7 cellular contexts compared by ENCODE assay signal in the genomic region with DNA sequence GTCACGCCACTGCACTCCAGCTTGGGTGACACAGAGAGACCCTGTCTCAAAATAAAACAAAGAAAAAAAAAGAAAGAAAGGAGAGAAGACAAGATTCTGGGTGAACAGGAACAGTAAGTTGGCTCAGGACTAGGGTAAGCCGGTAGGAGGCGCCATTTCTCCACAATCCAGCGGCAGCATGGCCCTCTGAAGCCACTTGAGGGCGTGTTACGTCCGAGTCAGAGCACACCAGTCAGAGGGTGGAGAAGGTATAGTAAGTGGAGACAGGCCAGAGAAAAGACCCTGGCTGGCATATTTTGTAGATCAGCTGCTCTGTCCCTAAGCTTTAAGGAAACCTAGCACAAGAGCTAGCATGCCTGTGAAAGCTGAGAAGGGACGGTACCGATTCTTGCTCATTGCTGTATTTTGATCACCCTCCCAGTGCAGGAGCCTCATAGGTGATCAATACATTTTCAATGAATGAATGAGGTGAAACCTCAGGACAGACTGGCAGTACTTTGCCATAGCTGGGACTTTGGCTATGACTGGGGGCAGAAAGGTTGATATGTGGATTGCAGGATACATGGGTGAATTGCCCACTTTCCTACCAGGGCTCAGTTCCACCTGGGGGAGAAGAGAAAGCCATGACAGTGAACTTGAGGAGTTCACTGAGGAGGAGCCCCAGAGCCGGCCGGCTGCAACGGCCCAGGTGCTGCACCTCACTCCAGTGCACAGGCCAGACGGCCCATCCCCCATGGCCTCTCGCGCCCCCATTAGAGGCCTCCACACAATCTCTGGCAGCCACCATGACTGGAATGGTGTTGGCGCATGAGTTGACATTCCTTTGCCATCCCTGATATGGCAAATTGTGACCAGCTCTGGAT. TPM values are rescaled to one million over a fixed set of nuclear protein-coding genes. Genes with fewer than 3 reads are reported as not detected.
DNase-seq lines count a peak whose midpoint lies in the region; ATAC-seq and TF ChIP-seq lines count a peak whose summit lies in the region.

No MANE protein-coding gene starts in this region.

- peak; percentile 100 for TF ChIP-seq CTCF in GM13976 (IDR thresholded peaks at IDR 0.05; ENCODE audit: borderline replicate concordance, control extremely low read depth, extremely low read depth, insufficient read depth, missing control alignments)
- TF ChIP-seq CTCF in liver (IDR thresholded peaks at IDR 0.05; ENCODE audit: low read depth, low read length, missing input control), result peak; percentile 94

- H3K4me1 ChIP-seq in liver (ENCODE audit: control insufficient read depth in 4 of 4, insufficient read depth in 4 of 4, low read length in 3 of 4), result no peaks in the 10 kb centered on the region

- no peak overlapping the region for H3K9ac ChIP-seq in liver (ENCODE audit: low read depth in 1 of 2, low read length in 2 of 2)

- no peaks in the 10 kb centered on the region for H3K9me3 ChIP-seq in liver (ENCODE audit: control insufficient read depth in 4 of 4, low read length in 3 of 4)

- H3K27ac ChIP-seq in liver (ENCODE audit: low read depth in 1 of 2, low read length in 2 of 2), result no peak overlapping the region

- DNase-seq in GM13976 (ENCODE audit: low spot score) (peak; percentile 88), NCI-H510A (lab: John Stamatoyannopoulos, UW) (peak; percentile 76), cerebellum (ENCODE audit: low spot score) (peak; percentile 58)
- peak; percentile 82 for DNase-seq in activated CD4-positive, alpha-beta T cell treated with anti-CD3 and anti-CD28 coated beads for 1 hour
- DNase-seq in stimulated activated CD4-positive, alpha-beta T cell treated with anti-CD3 and anti-CD28 coated beads, TNF-alpha, amount 100 ng/mL, for 4 hours (ENCODE audit: low read depth in 3 of 3), result peak; percentile 77 to 84 (median 79)

- in situ Hi-C loops in GM13976 (cut with MboI; ENCODE audit: low sequenced_read_pairs, unreplicated experiment), result loop anchor here (10.0 kb wide), 1 partner anchor 86 kb away; no protein-coding TSS in a partner anchor

- H3K36me3 ChIP-seq in liver (ENCODE audit: control insufficient read depth in 4 of 4, insufficient read depth in 3 of 4, low read depth in 1 of 4, low read length in 3 of 4), result no peaks in the 10 kb centered on the region

- H3K4me3 ChIP-seq in liver (ENCODE audit: low read depth in 1 of 3, low read length in 3 of 3), result no peak overlapping the region

- ATAC-seq in HG03342 (IDR thresholded peaks at IDR 0.05; ENCODE audit: unreplicated experiment), result peak; percentile 57

- peak; percentile 88 to 89 for TF ChIP-seq RAD21 in liver (IDR thresholded peaks at IDR 0.05)

- 31% methylated on average over 16 of the region's 16 CpGs for WGBS in liver

- H3K27me3 ChIP-seq in liver (ENCODE audit: control insufficient read depth in 4 of 4, insufficient read depth in 4 of 4, low read length in 3 of 4), result peaks cover 0 to 2% (median 0%) of the 10 kb centered on the region in 4 donors

TF ChIP-seq in liver, 16 proteins besides CTCF, POLR2A, EP300 and RAD21:
- no peak for TF ChIP-seq GABPA (IDR thresholded peaks at IDR 0.05 in 1 of 2, conservative IDR thresholded peaks at IDR 0.05 in 1 of 2)
- no peak for TF ChIP-seq JUND (IDR thresholded peaks at IDR 0.05)
TF ChIP-seq in liver: peak in this region for 0.

RNA-seq across cellular contexts. Expression of a gene that starts 23.5 kb away (rescaled TPM):
- total RNA-seq in cerebellum (3.7 TPM), liver (1 to 10 TPM in 1 of 2 donors, under 1 TPM in 1; 0.75 to 1.2 TPM)
- polyA plus RNA-seq in liver, result 1 to 10 TPM in 1 of 2 donors, under 1 TPM in 1; 0.86 to 1.1 TPM

RNA-seq across cellular contexts. Expression of a gene that starts 32.8 kb away (rescaled TPM):
- total RNA-seq in cerebellum (12.4 TPM), liver (1 to 10 TPM; 7.3 to 7.4 TPM)
- 1 to 10 TPM; 3.3 to 5.6 TPM for polyA plus RNA-seq in liver

RNA-seq across cellular contexts. Expression of a gene that starts 38.8 kb away (rescaled TPM):
- 19.6 TPM for total RNA-seq in cerebellum
- total RNA-seq in liver, result under 1 TPM; 0.17 to 0.42 TPM
- under 1 TPM in 1 of 2 donors, not detected in 1; 0.09 TPM for polyA plus RNA-seq in liver

Comparison
In these comparisons a context has a peak if more than half of its experiments do, and no peak if none do; other contexts are left out.
1. RNA of a gene that starts 38.8 kb away (total RNA-seq): 19.6 TPM in cerebellum (single experiment); 0.17 to 0.42 TPM in liver; every median in the first group is over 10 times any median in the second.
2. Peak in every context shown above with its lines, with median percentiles within 50 percentile points of each other: DNase-seq.